Comparison of ENCODE assay signal across 33 cellular contexts in genomic region chr14:95585971-95586620, GRCh38.
"Had no signal": no experiment of that assay in that cellular context is flagged by ENCODE, and none has a peak within 500 bp of the region (broad histone marks: within the 10 kb centered on the region; RNA-seq: fewer than 3 reads in every experiment).

No MANE protein-coding gene starts in this region.

- H3K27me3 ChIP-seq: ascending aorta, cardiac muscle cell had no signal

- H3K4me1 Mint-ChIP-seq: activated CD4-positive, alpha-beta T cell treated with anti-CD3 and anti-CD28 coated beads for 36 hours; activated CD4-positive, alpha-beta T cell treated with anti-CD3 and anti-CD28 coated beads, Interleukin-2, amount 10 ng/mL, durations not matched to agents 24 days and 14 days; activated CD8-positive, alpha-beta memory T cell treated with anti-CD3 and anti-CD28 coated beads, Interleukin-2, amount 10 ng/mL, durations not matched to agents 7 days and 5 days; activated naive CD4-positive, alpha-beta T cell treated with anti-CD3 and anti-CD28 coated beads, Interleukin-2, amount 50 U/mL, for 24 hours; activated naive CD8-positive, alpha-beta T cell treated with anti-CD3 and anti-CD28 coated beads for 36 hours; brain; central memory CD8-positive, alpha-beta T cell; endodermal cell had no signal

- H3K27ac ChIP-seq: ascending aorta, breast epithelium, cardiac muscle cell, coronary artery, dorsolateral prefrontal cortex had no signal

- H3K4me1 ChIP-seq: ascending aorta, breast epithelium had no signal

- H3K4me3 Mint-ChIP-seq: activated CD4-positive, alpha-beta memory T cell treated with anti-CD3 and anti-CD28 coated beads for 36 hours; activated CD4-positive, alpha-beta T cell treated with anti-CD3 and anti-CD28 coated beads for 36 hours; activated CD4-positive, alpha-beta T cell treated with anti-CD3 and anti-CD28 coated beads, Interleukin-2, amount 10 ng/mL, durations not matched to agents 24 days and 14 days; activated CD8-positive, alpha-beta memory T cell treated with anti-CD3 and anti-CD28 coated beads, Interleukin-2, amount 10 ng/mL, durations not matched to agents 7 days and 5 days; activated CD8-positive, alpha-beta T cell treated with anti-CD3 and anti-CD28 coated beads, Interleukin-2, amount 10 ng/mL, durations not matched to agents 7 days and 5 days; activated naive CD4-positive, alpha-beta T cell treated with anti-CD3 and anti-CD28 coated beads for 36 hours; activated naive CD4-positive, alpha-beta T cell treated with anti-CD3 and anti-CD28 coated beads, Interleukin-2, amount 50 U/mL, for 24 hours; activated naive CD8-positive, alpha-beta T cell treated with anti-CD3 and anti-CD28 coated beads for 36 hours; activated T-helper 1 cell treated with anti-CD3 and anti-CD28 coated beads, Interleukin-12 subunit alpha, Interleukin-12 subunit beta, Interleukin-2, Interleukin-4 antibody, amounts not matched to agents 30 ng/mL and 10 ng/mL and 1 ng/mL, durations not matched to agents 14 hours and 24 hours and 36 hours; brain; central memory CD8-positive, alpha-beta T cell; dendritic cell treated with granulocyte-macrophage colony-stimulating factor and Interleukin-4, amounts not matched to agents 40 ng/mL and 50 ng/mL, for 4 days; endodermal cell; T-helper 17 cell; T-helper 2 cell treated with Interferon-gamma antibody and Interleukin-4, amounts not matched to agents 5 μg/mL and 100 μg/mL, for 36 hours had no signal

- H3K36me3 ChIP-seq: ascending aorta, breast epithelium, cardiac muscle cell had no signal

- H3K9me3 Mint-ChIP-seq: activated CD4-positive, alpha-beta T cell treated with anti-CD3 and anti-CD28 coated beads, Interleukin-2, amount 10 ng/mL, durations not matched to agents 24 days and 14 days; activated naive CD4-positive, alpha-beta T cell treated with anti-CD3 and anti-CD28 coated beads, Interleukin-2, amount 50 U/mL, for 24 hours; central memory CD8-positive, alpha-beta T cell; T-helper 2 cell treated with Interferon-gamma antibody and Interleukin-4, amounts not matched to agents 5 μg/mL and 100 μg/mL, for 36 hours had no signal

- H3K4me3 ChIP-seq: ascending aorta, breast epithelium, cardiac muscle cell, coronary artery, dorsolateral prefrontal cortex had no signal

- DNase-seq: activated CD4-positive, alpha-beta memory T cell treated with anti-CD3 and anti-CD28 coated beads for 36 hours; activated CD4-positive, alpha-beta T cell treated with anti-CD3 and anti-CD28 coated beads for 36 hours; activated CD4-positive, alpha-beta T cell treated with anti-CD3 and anti-CD28 coated beads, Interleukin-2, amount 10 ng/mL, durations not matched to agents 24 days and 14 days; activated CD4-positive, CD25-positive, alpha-beta regulatory T cell; activated CD4-positive, CD25-positive, alpha-beta regulatory T cell treated with anti-CD3 and anti-CD28 coated beads, Interleukin-2, amount 50 U/mL, for 72 hours; activated CD8-positive, alpha-beta memory T cell treated with anti-CD3 and anti-CD28 coated beads, Interleukin-2, amount 10 ng/mL, durations not matched to agents 7 days and 5 days; activated CD8-positive, alpha-beta memory T cell treated with anti-CD3 and anti-CD28 coated beads, Interleukin-2, amount 50 U/mL, for 4 hours; activated CD8-positive, alpha-beta T cell treated with anti-CD3 and anti-CD28 coated beads, Interleukin-2, amount 10 ng/mL, durations not matched to agents 7 days and 5 days; activated effector memory CD4-positive, alpha-beta T cell treated with anti-CD3 and anti-CD28 coated beads, Interleukin-2, amount 50 U/mL, for 16 hours; activated naive CD4-positive, alpha-beta T cell treated with anti-CD3 and anti-CD28 coated beads for 36 hours; activated naive CD8-positive, alpha-beta T cell treated with anti-CD3 and anti-CD28 coated beads for 36 hours; activated T-cell treated with anti-CD3 and anti-CD28 coated beads, Interleukin-2, amount 50 U/mL, for 1 hour; activated T-cell treated with anti-CD3 and anti-CD28 coated beads, Interleukin-2, amount 50 U/mL, for 48 hours; dorsolateral prefrontal cortex; effector memory CD4-positive, alpha-beta T cell; endodermal cell; foreskin fibroblast; T-helper 1 cell; T-helper 17 cell; T1000 had no signal

- H3K27me3 Mint-ChIP-seq: activated CD4-positive, alpha-beta T cell treated with anti-CD3 and anti-CD28 coated beads, Interleukin-2, amount 10 ng/mL, durations not matched to agents 24 days and 14 days had no signal

- ATAC-seq: activated CD4-positive, alpha-beta T cell treated with anti-CD3 and anti-CD28 coated beads for 36 hours; activated CD8-positive, alpha-beta memory T cell treated with anti-CD3 and anti-CD28 coated beads, Interleukin-2, amount 10 ng/mL, durations not matched to agents 7 days and 5 days; activated CD8-positive, alpha-beta T cell treated with anti-CD3 and anti-CD28 coated beads, Interleukin-2, amount 10 ng/mL, durations not matched to agents 7 days and 5 days; esophagus mucosa; T-helper 17 cell had no signal

- FAIRE-seq: frontal cortex had no signal

- H3K27ac Mint-ChIP-seq: activated CD4-positive, alpha-beta memory T cell treated with anti-CD3 and anti-CD28 coated beads for 36 hours; activated CD4-positive, alpha-beta T cell treated with anti-CD3 and anti-CD28 coated beads for 36 hours; activated CD4-positive, alpha-beta T cell treated with anti-CD3 and anti-CD28 coated beads, Interleukin-2, amount 10 ng/mL, durations not matched to agents 24 days and 14 days; activated CD8-positive, alpha-beta memory T cell treated with anti-CD3 and anti-CD28 coated beads, Interleukin-2, amount 10 ng/mL, durations not matched to agents 7 days and 5 days; activated CD8-positive, alpha-beta T cell treated with anti-CD3 and anti-CD28 coated beads, Interleukin-2, amount 10 ng/mL, durations not matched to agents 7 days and 5 days; activated naive CD4-positive, alpha-beta T cell treated with anti-CD3 and anti-CD28 coated beads for 36 hours; activated naive CD4-positive, alpha-beta T cell treated with anti-CD3 and anti-CD28 coated beads, Interleukin-2, amount 50 U/mL, for 24 hours; activated naive CD8-positive, alpha-beta T cell treated with anti-CD3 and anti-CD28 coated beads for 36 hours; activated T-helper 1 cell treated with anti-CD3 and anti-CD28 coated beads, Interleukin-12 subunit alpha, Interleukin-12 subunit beta, Interleukin-2, Interleukin-4 antibody, amounts not matched to agents 30 ng/mL and 10 ng/mL and 1 ng/mL, durations not matched to agents 14 hours and 24 hours and 36 hours; activated T-helper 2 cell treated with anti-CD3 and anti-CD28 coated beads, Interferon-gamma antibody, Interleukin-2, Interleukin-4, amounts not matched to agents 10 μg/mL and 5 μg/mL and 100 μg/mL, durations not matched to agents 14 hours and 24 hours and 36 hours; brain; dendritic cell treated with granulocyte-macrophage colony-stimulating factor and Interleukin-4, amounts not matched to agents 40 ng/mL and 50 ng/mL, for 4 days; endodermal cell; T-helper 17 cell; T-helper 2 cell treated with Interferon-gamma antibody and Interleukin-4, amounts not matched to agents 5 μg/mL and 100 μg/mL, for 36 hours had no signal
